Comparison of ENCODE assay signal across 8 cellular contexts in the genomic region with DNA sequence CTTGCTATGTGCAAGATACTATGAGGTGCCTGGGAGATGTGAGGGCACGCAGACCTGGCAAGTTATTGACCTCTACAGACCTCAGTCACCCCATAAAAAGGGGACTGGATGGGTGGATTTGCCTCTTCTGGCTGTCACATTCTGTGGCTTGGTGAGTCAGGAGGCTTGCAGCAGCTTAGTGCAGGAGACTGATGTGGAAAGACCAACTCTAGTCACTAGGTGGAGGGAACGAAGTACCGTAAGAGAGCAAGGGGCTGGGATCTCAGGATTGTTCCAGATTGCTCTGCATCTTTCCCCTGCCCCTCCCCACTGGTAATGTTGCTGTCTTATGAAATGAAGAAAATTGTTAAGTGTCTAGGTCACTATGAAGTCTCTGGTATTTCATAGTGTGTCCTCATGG. TPM values are rescaled to one million over a fixed set of nuclear protein-coding genes. Genes with fewer than 3 reads are reported as not detected.
A peak's percentile ranks its signal among the peaks of the same experiment; 100 is the strongest.
DNase-seq lines count a peak whose midpoint lies in the region; ATAC-seq and TF ChIP-seq lines count a peak whose summit lies in the region.

No MANE protein-coding gene starts in this region.

- in situ Hi-C loops in transverse colon (cut with MboI; ENCODE audit: low pct_ligation_motif_present in 1 of 4, low pct_unique_long_range_greater_than_20kb in 1 of 4, low sequenced_read_pairs in 3 of 4): no loop called here

- DNase-seq in cardiac muscle cell (ENCODE audit: low read depth in 1 of 2, low spot score in 1 of 2) (peak; percentile 26 to 76), left ventricle myocardium superior (no peak), hepatocyte (ENCODE audit: low spot score) (peak; percentile 75), transverse colon (no peak), NCI-H1436 (lab: John Stamatoyannopoulos, UW) (no peak), ecto neural progenitor cell (ENCODE audit: low spot score) (no peak)
- no peak for DNase-seq in activated T-cell treated with anti-CD3 and anti-CD28 coated beads, Interleukin-2, amount 50 U/mL, for 24 hours

- H3K9me3 ChIP-seq in cardiac muscle cell (ENCODE audit: low read depth) (no peaks in the 10 kb centered on the region), hepatocyte (ENCODE audit: low read depth) (no peaks in the 10 kb centered on the region), transverse colon (no peaks in the 10 kb centered on the region)

- H2AFZ ChIP-seq in hepatocyte: no peak overlapping the region

- peaks cover 80% of the 10 kb centered on the region for H3K79me2 ChIP-seq in hepatocyte

- TF ChIP-seq POLR2A in transverse colon (IDR thresholded peaks at IDR 0.05): no peak

- H3K36me3 ChIP-seq in cardiac muscle cell (peaks cover 14% of the 10 kb centered on the region), hepatocyte (replicated peaks; ENCODE audit: insufficient read depth, low read depth) (peaks cover 7% of the 10 kb centered on the region), transverse colon (peaks cover 0 to 13% (median 6%) of the 10 kb centered on the region in 4 donors)

- peaks cover 59% of the 10 kb centered on the region for H3K36me3 Mint-ChIP-seq in activated T-cell treated with anti-CD3 and anti-CD28 coated beads, Interleukin-2, amount 50 U/mL, for 24 hours (ENCODE audit: low read depth)

- H3K9me3 Mint-ChIP-seq in activated T-cell treated with anti-CD3 and anti-CD28 coated beads, Interleukin-2, amount 50 U/mL, for 24 hours: no peaks in the 10 kb centered on the region

- H3K27me3 ChIP-seq in cardiac muscle cell (no peaks in the 10 kb centered on the region), hepatocyte (no peaks in the 10 kb centered on the region), transverse colon (no peaks in the 10 kb centered on the region)

- H3K4me1 Mint-ChIP-seq in activated T-cell treated with anti-CD3 and anti-CD28 coated beads, Interleukin-2, amount 50 U/mL, for 24 hours (ENCODE audit: low read depth): peaks cover 53% of the 10 kb centered on the region

- TF ChIP-seq EP300 in transverse colon (IDR thresholded peaks at IDR 0.05; ENCODE audit: low read depth): no peak

- H3K27ac Mint-ChIP-seq in activated T-cell treated with anti-CD3 and anti-CD28 coated beads, Interleukin-2, amount 50 U/mL, for 24 hours: peak overlapping the region; percentile 98

- H3K27me3 Mint-ChIP-seq in activated T-cell treated with anti-CD3 and anti-CD28 coated beads, Interleukin-2, amount 50 U/mL, for 24 hours: no peaks in the 10 kb centered on the region

- 70% methylated on average over 3 of the region's 3 CpGs for WGBS in hepatocyte (ENCODE audit: low lambda C conversion rate, missing lambda C conversion rate)
- 81% methylated on average over 3 of the region's 3 CpGs; no CpG with 5 or more reads in 1 of the 2 donors for WGBS in transverse colon (ENCODE audit: low coverage in 1 of 2), 2 donors

- intact Hi-C loops in left ventricle myocardium superior (cut with micrococcal nuclease) (no loop called here), transverse colon (cut with DNase I; ENCODE audit: low total_unique reads) (no loop called here)

- H3K4me3 Mint-ChIP-seq in activated T-cell treated with anti-CD3 and anti-CD28 coated beads, Interleukin-2, amount 50 U/mL, for 24 hours: peak overlapping the region; percentile 97

- H3K4me2 ChIP-seq in hepatocyte: peak overlapping the region; percentile 0

- H3K4me1 ChIP-seq in cardiac muscle cell (ENCODE audit: low read depth) (peaks cover 9% of the 10 kb centered on the region), hepatocyte (ENCODE audit: insufficient read depth) (peaks cover 14% of the 10 kb centered on the region), transverse colon (peaks cover 22 to 47% (median 28%) of the 10 kb centered on the region in 4 donors)

- TF ChIP-seq CTCF in cardiac muscle cell (IDR thresholded peaks at IDR 0.05; ENCODE audit: low read depth, low read length) (peak; percentile 24), hepatocyte (IDR thresholded peaks at IDR 0.05; ENCODE audit: poor library complexity) (peak; percentile 17), transverse colon (IDR thresholded peaks at IDR 0.05) (no peak)

- H4K20me1 ChIP-seq in hepatocyte (ENCODE audit: insufficient read depth, poor library complexity, severe bottlenecking): peaks cover 59% of the 10 kb centered on the region

- H3K27ac ChIP-seq in cardiac muscle cell: peak overlapping the region; percentile 6
- peak overlapping the region; percentile 70 for H3K27ac ChIP-seq in hepatocyte
- H3K27ac ChIP-seq in transverse colon: peak overlapping the region; percentile 8 to 48 (median 21)

- H3K9me2 ChIP-seq in hepatocyte (replicated peaks; ENCODE audit: insufficient read depth): no peaks in the 10 kb centered on the region

- H3K4me3 ChIP-seq in cardiac muscle cell: no peak overlapping the region
- no peak overlapping the region for H3K4me3 ChIP-seq in hepatocyte
- H3K4me3 ChIP-seq in transverse colon: no peak overlapping the region

- no peak for ATAC-seq in left ventricle myocardium superior
- no peak for ATAC-seq in GM18868 (IDR thresholded peaks at IDR 0.05; ENCODE audit: unreplicated experiment)

RNA-seq across cellular contexts. Expression of a gene that starts 3.3 kb away (rescaled TPM):
- total RNA-seq in cardiac muscle cell: 106 and 117 TPM in 2 replicates
- 103 and 127 TPM in 2 replicates for polyA plus RNA-seq in cardiac muscle cell
- total RNA-seq in left ventricle myocardium superior: 65.7 TPM
- total RNA-seq in hepatocyte: 141 and 147 TPM in 2 replicates
- 54.8 and 67.7 TPM in 2 replicates for polyA plus RNA-seq in hepatocyte
- 10 to 100 TPM; 30.3 to 66.8 (median 60.5) TPM for total RNA-seq in transverse colon

RNA-seq across cellular contexts. Expression of a gene that starts 35.6 kb away (rescaled TPM):
- total RNA-seq in cardiac muscle cell: not detected in 2 replicates
- polyA plus RNA-seq in cardiac muscle cell: 0.54 TPM in 1 of 2 replicates, not detected in the other
- total RNA-seq in left ventricle myocardium superior: not detected
- 0.53 TPM in 1 of 2 replicates, not detected in the other for total RNA-seq in hepatocyte
- not detected in 2 replicates for polyA plus RNA-seq in hepatocyte
- under 1 TPM in 1 of 4 donors, not detected in 3; 0.14 TPM for total RNA-seq in transverse colon

Comparison
In these comparisons a context has a peak if more than half of its experiments do, and no peak if none do; other contexts are left out.
1. DNase-seq: peak in cardiac muscle cell (2 of 2) and hepatocyte (single experiment); none in left ventricle myocardium superior (single experiment), activated T-cell treated with anti-CD3 and anti-CD28 coated beads, Interleukin-2, amount 50 U/mL, for 24 hours (single experiment), transverse colon (single experiment), NCI-H1436 (single experiment) and ecto neural progenitor cell (single experiment).
2. H3K27ac ChIP-seq: peak in every context shown above with its lines; median percentile 70 in hepatocyte; 21 in transverse colon; 6 in cardiac muscle cell.
3. CTCF ChIP-seq: peak in cardiac muscle cell (single experiment) and hepatocyte (single experiment); none in transverse colon (0 of 5).